Comparison of ENCODE assay signal across 11 cellular contexts in genomic region chr9:37430841-37431597, GRCh38. TPM values are rescaled to one million over a fixed set of nuclear protein-coding genes. Genes with fewer than 3 reads are reported as not detected.
DNase-seq lines count a peak whose midpoint lies in the region; ATAC-seq, FAIRE-seq and TF ChIP-seq lines count a peak whose summit lies in the region.
"Had no signal": no experiment of that assay in that cellular context is flagged by ENCODE, and none has a peak within 500 bp of the region (broad histone marks: within the 10 kb centered on the region; RNA-seq: fewer than 3 reads in every experiment).

No MANE protein-coding gene starts in this region.

- ATAC-seq in Panc1 (peak; percentile 67), HG02981 (IDR thresholded peaks at IDR 0.05; ENCODE audit: unreplicated experiment) (no peak), HG03354 (IDR thresholded peaks at IDR 0.05; ENCODE audit: poor library complexity, severe bottlenecking, unreplicated experiment) (no peak)

- H3K4me3 ChIP-seq in GM12864 (ENCODE audit: low read depth, low read length), result no peak overlapping the region
- H3K4me3 ChIP-seq in Panc1 (ENCODE audit: low read depth in 2 of 2, low read length in 2 of 2), result no peak overlapping the region

- FAIRE-seq in frontal cortex (lab: Jason Lieb, UNC), result no peak

- POLR2A ChIA-PET in Panc1 (lab: Charles Lee), result no interaction called here

- intact Hi-C loops in Panc1 (cut with micrococcal nuclease; ENCODE audit: unreplicated experiment), result no loop called here

- peak; percentile 4 for TF ChIP-seq CTCF in GM12864 (IDR thresholded peaks at IDR 0.05; ENCODE audit: low read depth, low read length, missing control alignments)
- no peak for TF ChIP-seq CTCF in Panc1 (IDR thresholded peaks at IDR 0.05)

- CTCF ChIA-PET in Panc1 (lab: Charles Lee), result interaction anchor here (0.6 kb wide), 1 partner anchor 133 kb away, joined by 3 read pairs; no protein-coding TSS in a partner anchor

- BruUV-seq in Panc1 (replicated peaks; lab: Mats Ljungman, UMichigan), result no TSS peak

- DNase-seq in GM12864 (ENCODE audit: low read depth) (no peak), Panc1 (ENCODE audit: low read depth, low spot score) (no peak), frontal cortex (ENCODE audit: low spot score in 2 of 2) (peak; percentile 60 to 68), nucleus accumbens (lab: John Stamatoyannopoulos, UW) (peak in 52 of 56 donors; percentile 24 to 90 (median 74)), SIG-M5 (lab: John Stamatoyannopoulos, UW) (no peak)
- no peak for DNase-seq in activated effector memory CD4-positive, alpha-beta T cell treated with Interleukin-2 at 50 U/mL for 16 hours
- DNase-seq: activated CD4-positive, alpha-beta T cell treated with anti-CD3 and anti-CD28 coated beads, Interleukin-2, amount 50 U/mL, for 1 hour; effector CD4-positive, alpha-beta T cell; NCI-H146 had no signal

- H3K36me3 ChIP-seq in Panc1 (ENCODE audit: control insufficient read depth, insufficient read depth, low read length), result peaks cover 19% of the 10 kb centered on the region

- H3K27ac ChIP-seq in Panc1 (ENCODE audit: low read length), result peak overlapping the region; percentile 17; the same call in 1 of the 2 replicates

- no peaks in the 10 kb centered on the region for H3K27me3 ChIP-seq in Panc1 (ENCODE audit: control insufficient read depth, insufficient read depth, low read length)

- H3K9me3 ChIP-seq in Panc1 (ENCODE audit: control insufficient read depth, insufficient read depth, low read depth, low read length), result no peaks in the 10 kb centered on the region

- H3K4me1 ChIP-seq in Panc1 (ENCODE audit: control insufficient read depth, insufficient read depth, low read length), result peaks cover 19% of the 10 kb centered on the region

- in situ Hi-C loops in Panc1 (cut with HindIII; ENCODE audit: low pct_unique_long_range_greater_than_20kb, low sequenced_read_pairs), result no loop called here

RNA-seq across cellular contexts. Expression of gene GRHPR, which starts 8.5 kb away (rescaled TPM):
- total RNA-seq in Panc1 (2021; ENCODE audit: unreplicated experiment) (238 TPM), frontal cortex (48.1 TPM)
- polyA plus RNA-seq in Panc1 (2012; ENCODE audit: insufficient read length), result 439 TPM

RNA-seq across cellular contexts. Expression of gene ZBTB5, which starts 34.2 kb away (rescaled TPM):
- total RNA-seq in Panc1 (2021; ENCODE audit: unreplicated experiment) (30.6 TPM), frontal cortex (20.4 TPM)
- polyA plus RNA-seq in Panc1 (2012; ENCODE audit: insufficient read length), result 17.1 TPM

RNA-seq across cellular contexts. Expression of gene POLR1E, which starts 54.7 kb away (rescaled TPM):
- total RNA-seq in Panc1 (2021; ENCODE audit: unreplicated experiment) (93.8 TPM), frontal cortex (40.4 TPM)
- 56.8 TPM for polyA plus RNA-seq in Panc1 (2012; ENCODE audit: insufficient read length)

Comparison
In these comparisons a context has a peak if more than half of its experiments do, and no peak if none do; other contexts are left out.
1. DNase-seq: peak in frontal cortex (2 of 2) and nucleus accumbens (52 of 56); none in GM12864 (single experiment), Panc1 (single experiment), SIG-M5 (single experiment) and activated effector memory CD4-positive, alpha-beta T cell treated with Interleukin-2 at 50 U/mL for 16 hours (single experiment).